26 cellular contexts compared by ENCODE assay signal in the genomic region with DNA sequence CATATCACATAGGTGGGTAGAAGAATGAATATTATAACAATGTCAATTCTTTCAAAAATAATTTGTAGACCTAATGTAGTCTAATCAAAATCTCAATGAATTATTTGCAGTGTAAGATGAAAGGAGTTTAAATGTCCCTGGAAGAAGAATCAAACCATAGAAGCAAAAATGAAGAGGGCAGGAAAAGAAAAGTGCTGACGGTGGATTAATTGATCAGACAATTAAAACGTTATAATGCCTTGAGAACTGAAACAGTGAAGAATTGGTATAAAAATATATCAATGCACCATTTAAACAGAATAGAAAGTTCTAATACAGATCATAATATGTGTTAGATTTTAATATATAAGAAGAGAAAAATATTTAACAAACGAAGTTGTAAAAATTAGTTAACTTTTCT.
DNase-seq lines count a peak whose midpoint lies in the region; ATAC-seq, FAIRE-seq and TF ChIP-seq lines count a peak whose summit lies in the region.
"Had no signal": no experiment of that assay in that cellular context is flagged by ENCODE, and none has a peak within 500 bp of the region (broad histone marks: within the 10 kb centered on the region; RNA-seq: fewer than 3 reads in every experiment).

No MANE protein-coding gene starts in this region.

- DNase-seq in activated naive CD8-positive, alpha-beta T cell treated with anti-CD3 and anti-CD28 coated beads, Interleukin-2, amount 50 U/mL, for 24 hours: no peak
- DNase-seq in activated naive CD8-positive, alpha-beta T cell treated with anti-CD3 and anti-CD28 coated beads for 36 hours: no peak
- DNase-seq in A549 (ENCODE audit: low read depth in 1 of 2, low spot score in 1 of 2): no peak
- no peak for DNase-seq in K562 (ENCODE audit: extremely low read depth in 1 of 4, low spot score in 3 of 4)
- no peak for DNase-seq in thyroid gland
- no peak for DNase-seq in pons (ENCODE audit: low spot score)
- DNase-seq: ACHN; BE2C; C1 segment of cervical spinal cord; CD4-positive, alpha-beta memory T cell; CD4-positive, CD25-positive, alpha-beta regulatory T cell; CD8-positive, alpha-beta memory T cell; COR-L47; DMS 273 treated with DMSO at 0.1 percent for 48 hours; DMS153; DMS53; DMS79; DND-41; EL; GDM1 had no signal

- H3K4me3 ChIP-seq in A549 (no peak overlapping the region), K562 (no peak overlapping the region), thyroid gland (replicated peaks in 1 of 3) (no peak overlapping the region)
- H3K4me3 ChIP-seq: BLaER1, GM12878 had no signal

- WGBS in A549 (ENCODE audit: missing lambda C conversion rate): 21% methylated on average over 3 of the region's 3 CpGs
- 3% methylated on average over 3 of the region's 3 CpGs for WGBS in K562 (ENCODE audit: insufficient coverage, low coverage, missing lambda C conversion rate)
- WGBS in thyroid gland, 2 donors: 77 to 78% methylated on average over 3 of the region's 3 CpGs

- H3K79me2 ChIP-seq in K562 (ENCODE audit: control insufficient read depth, insufficient read depth, low read length): no peaks in the 10 kb centered on the region

- no peaks in the 10 kb centered on the region for H3K4me1 ChIP-seq in A549
- no peaks in the 10 kb centered on the region for H3K4me1 ChIP-seq in K562 (replicated peaks in 1 of 2; ENCODE audit: control insufficient read depth in 2 of 2, insufficient read depth in 2 of 2, low read length in 2 of 2)
- H3K4me1 ChIP-seq in thyroid gland: no peaks in the 10 kb centered on the region
- H3K4me1 ChIP-seq: BE2C, BLaER1 had no signal

- intact Hi-C loops in K562 (cut with micrococcal nuclease) (no loop called here), thyroid gland (cut with DNase I) (no loop called here)

- no peak overlapping the region for H3K9ac ChIP-seq in K562 (ENCODE audit: insufficient read depth in 1 of 2, low read depth in 2 of 2, low read length in 2 of 2)
- H3K9ac ChIP-seq: BLaER1 had no signal

- H3K27ac ChIP-seq in A549 (no peak overlapping the region), K562 (ENCODE audit: extremely low read depth, low read depth, low read length) (no peak overlapping the region), thyroid gland (no peak overlapping the region)
- H3K27ac ChIP-seq: 22Rv1, BLaER1 had no signal

- H3K27me3 ChIP-seq in K562 (ENCODE audit: control insufficient read depth in 2 of 2, insufficient read depth in 2 of 2, low read length in 2 of 2): no peaks in the 10 kb centered on the region
- H3K27me3 ChIP-seq in thyroid gland: no peaks in the 10 kb centered on the region
- H3K27me3 ChIP-seq: BE2C, BLaER1 had no signal

- H3K36me3 Mint-ChIP-seq in activated naive CD8-positive, alpha-beta T cell treated with anti-CD3 and anti-CD28 coated beads, Interleukin-2, amount 50 U/mL, for 24 hours (ENCODE audit: low read depth): no peaks in the 10 kb centered on the region
- no peaks in the 10 kb centered on the region for H3K36me3 Mint-ChIP-seq in activated naive CD8-positive, alpha-beta T cell treated with anti-CD3 and anti-CD28 coated beads for 36 hours
- H3K36me3 Mint-ChIP-seq: CD14-positive monocyte; CD4-positive, alpha-beta memory T cell; CD4-positive, CD25-positive, alpha-beta regulatory T cell; CD8-positive, alpha-beta memory T cell had no signal

- no peak for TF ChIP-seq EP300 in A549 (IDR thresholded peaks at IDR 0.05)
- no peak for TF ChIP-seq EP300 in K562 (IDR thresholded peaks at IDR 0.05; ENCODE audit: low read length)

- ATAC-seq in activated naive CD8-positive, alpha-beta T cell treated with anti-CD3 and anti-CD28 coated beads, Interleukin-2, amount 50 U/mL, for 24 hours: no peak
- ATAC-seq in A549: no peak
- no peak for ATAC-seq in K562
- ATAC-seq: GM12878 had no signal

- H3K4me2 ChIP-seq in A549 (no peak overlapping the region), K562 (ENCODE audit: insufficient read depth, low read length) (no peak overlapping the region)
- H3K4me2 ChIP-seq: BLaER1 had no signal

- BruUV-seq in K562 (replicated peaks; lab: Mats Ljungman, UMichigan): no TSS peak

- no peaks in the 10 kb centered on the region for H4K20me1 ChIP-seq in K562 (replicated peaks; ENCODE audit: control insufficient read depth, insufficient read depth, low read length)
- H4K20me1 ChIP-seq: BLaER1 had no signal

- H3K36me3 ChIP-seq in K562 (ENCODE audit: control insufficient read depth, insufficient read depth, low read length) (no peaks in the 10 kb centered on the region), thyroid gland (no peaks in the 10 kb centered on the region)
- H3K36me3 ChIP-seq: BE2C, BLaER1 had no signal

- CTCF ChIA-PET in A549 (lab: Yijun Ruan, JAX): no interaction called here
- CTCF ChIA-PET in K562 (lab: Yijun Ruan, JAX; ENCODE audit: low intra/inter-chr PET ratio): no interaction called here

- no peak overlapping the region for H2AFZ ChIP-seq in K562 (ENCODE audit: low read depth, low read length)

- peak overlapping the region; percentile 14 for H3K27ac Mint-ChIP-seq in activated naive CD8-positive, alpha-beta T cell treated with anti-CD3 and anti-CD28 coated beads, Interleukin-2, amount 50 U/mL, for 24 hours
- H3K27ac Mint-ChIP-seq in activated naive CD8-positive, alpha-beta T cell treated with anti-CD3 and anti-CD28 coated beads for 36 hours: no peak overlapping the region
- H3K27ac Mint-ChIP-seq: CD14-positive monocyte; CD4-positive, alpha-beta memory T cell; CD4-positive, CD25-positive, alpha-beta regulatory T cell; CD8-positive, alpha-beta memory T cell had no signal

- H3K9me3 ChIP-seq in A549 (no peaks in the 10 kb centered on the region), K562 (replicated peaks; ENCODE audit: control insufficient read depth, insufficient read depth, low read depth, low read length) (no peaks in the 10 kb centered on the region; the same call in 1 of the 2 replicates), thyroid gland (no peaks in the 10 kb centered on the region)
- H3K9me3 ChIP-seq: BE2C, BLaER1 had no signal

- in situ Hi-C loops in K562 (cut with MboI): no loop called here

- no peak for TF ChIP-seq RAD21 in A549 (conservative IDR thresholded peaks at IDR 0.05 in 1 of 2, IDR thresholded peaks at IDR 0.05 in 1 of 2)
- no peak for TF ChIP-seq RAD21 in K562 (CRISPR knock-in tag; conservative IDR thresholded peaks at IDR 0.05 in 1 of 2, IDR thresholded peaks at IDR 0.05 in 1 of 2)

- H3K9me1 ChIP-seq in K562 (ENCODE audit: control insufficient read depth, insufficient read depth, low read length): no peaks in the 10 kb centered on the region

- H3K4me3 Mint-ChIP-seq in activated naive CD8-positive, alpha-beta T cell treated with anti-CD3 and anti-CD28 coated beads, Interleukin-2, amount 50 U/mL, for 24 hours: no peak overlapping the region
- H3K4me3 Mint-ChIP-seq in activated naive CD8-positive, alpha-beta T cell treated with anti-CD3 and anti-CD28 coated beads for 36 hours: no peak overlapping the region
- H3K4me3 Mint-ChIP-seq: CD14-positive monocyte; CD4-positive, alpha-beta memory T cell; CD4-positive, CD25-positive, alpha-beta regulatory T cell; CD8-positive, alpha-beta memory T cell had no signal

- H3K9me3 Mint-ChIP-seq in activated naive CD8-positive, alpha-beta T cell treated with anti-CD3 and anti-CD28 coated beads, Interleukin-2, amount 50 U/mL, for 24 hours: no peaks in the 10 kb centered on the region
- H3K9me3 Mint-ChIP-seq in activated naive CD8-positive, alpha-beta T cell treated with anti-CD3 and anti-CD28 coated beads for 36 hours: peaks cover 1% of the 10 kb centered on the region
- H3K9me3 Mint-ChIP-seq: CD4-positive, alpha-beta memory T cell had no signal

- FAIRE-seq in A549 (lab: Jason Lieb, UNC) (no peak), K562 (lab: Jason Lieb, UNC) (no peak)
- FAIRE-seq: GM12878, GM12892, GM18507 had no signal

- TF ChIP-seq CTCF in A549 (IDR thresholded peaks at IDR 0.05): no peak
- TF ChIP-seq CTCF in K562 (IDR thresholded peaks at IDR 0.05 in 2 of 3, conservative IDR thresholded peaks at IDR 0.05 in 1 of 3; ENCODE audit: insufficient read depth in 2 of 3, low read depth in 1 of 3, low read length in 3 of 3): no peak
- TF ChIP-seq CTCF in thyroid gland (IDR thresholded peaks at IDR 0.05): no peak

- H3K4me1 Mint-ChIP-seq in activated naive CD8-positive, alpha-beta T cell treated with anti-CD3 and anti-CD28 coated beads, Interleukin-2, amount 50 U/mL, for 24 hours: no peaks in the 10 kb centered on the region
- no peaks in the 10 kb centered on the region for H3K4me1 Mint-ChIP-seq in activated naive CD8-positive, alpha-beta T cell treated with anti-CD3 and anti-CD28 coated beads for 36 hours
- H3K4me1 Mint-ChIP-seq: CD14-positive monocyte; CD4-positive, alpha-beta memory T cell; CD4-positive, CD25-positive, alpha-beta regulatory T cell; CD8-positive, alpha-beta memory T cell had no signal

- POLR2A ChIA-PET in A549 (lab: Yijun Ruan, JAX) (no interaction called here), K562 (lab: Yijun Ruan, JAX) (no interaction called here)

- peaks cover 2% of the 10 kb centered on the region for H3K27me3 Mint-ChIP-seq in activated naive CD8-positive, alpha-beta T cell treated with anti-CD3 and anti-CD28 coated beads, Interleukin-2, amount 50 U/mL, for 24 hours
- peaks cover 5% of the 10 kb centered on the region for H3K27me3 Mint-ChIP-seq in activated naive CD8-positive, alpha-beta T cell treated with anti-CD3 and anti-CD28 coated beads for 36 hours
- H3K27me3 Mint-ChIP-seq: CD4-positive, CD25-positive, alpha-beta regulatory T cell; CD8-positive, alpha-beta memory T cell had no signal

- TF ChIP-seq POLR2A in A549 (IDR thresholded peaks at IDR 0.05; ENCODE audit: low read length) (no peak), K562 (conservative IDR thresholded peaks at IDR 0.05) (no peak), thyroid gland (IDR thresholded peaks at IDR 0.05) (no peak)

TF ChIP-seq in A549, 52 proteins besides CTCF, POLR2A, EP300 and RAD21 (continues in another document):
- peak; percentile 60 for TF ChIP-seq MAFK (IDR thresholded peaks at IDR 0.05; ENCODE audit: partially characterized antibody)
- TF ChIP-seq, protein P1, sequence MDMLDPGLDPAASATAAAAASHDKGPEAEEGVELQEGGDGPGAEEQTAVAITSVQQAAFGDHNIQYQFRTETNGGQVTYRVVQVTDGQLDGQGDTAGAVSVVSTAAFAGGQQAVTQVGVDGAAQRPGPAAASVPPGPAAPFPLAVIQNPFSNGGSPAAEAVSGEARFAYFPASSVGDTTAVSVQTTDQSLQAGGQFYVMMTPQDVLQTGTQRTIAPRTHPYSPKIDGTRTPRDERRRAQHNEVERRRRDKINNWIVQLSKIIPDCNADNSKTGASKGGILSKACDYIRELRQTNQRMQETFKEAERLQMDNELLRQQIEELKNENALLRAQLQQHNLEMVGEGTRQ (IDR thresholded peaks at IDR 0.05): no peak
- no peak for TF ChIP-seq FOXS1 (CRISPR knock-in tag; IDR thresholded peaks at IDR 0.05)

TF ChIP-seq in K562, 482 proteins besides CTCF, POLR2A, EP300 and RAD21 (continues in another document):
- peak; percentile 25; the same call in 1 of the 2 replicates for TF ChIP-seq MAFG (tag; conservative IDR thresholded peaks at IDR 0.05)
- TF ChIP-seq MAFK (IDR thresholded peaks at IDR 0.05; ENCODE audit: low read length): peak; percentile 66
- no peak for TF ChIP-seq GTF2E2 (tag; IDR thresholded peaks at IDR 0.05)
- TF ChIP-seq PTRF (tag; IDR thresholded peaks at IDR 0.05): no peak
- no peak for TF ChIP-seq E2F3 (CRISPR knock-in tag; IDR thresholded peaks at IDR 0.05)
- peak; percentile 63 for TF ChIP-seq MAFF (IDR thresholded peaks at IDR 0.05; ENCODE audit: low read length)
- TF ChIP-seq ZNF316 (IDR thresholded peaks at IDR 0.05): peak; percentile 71; the same call in 1 of the 2 replicates
